In genomic region chr12:124940143-124940392, GRCh38 we compare ENCODE assay signal across 1 cellular context.
TF ChIP-seq lines count a peak whose summit lies in the region.

No MANE protein-coding gene starts in this region.

TF ChIP-seq in GM12878, 131 proteins besides CTCF, POLR2A, EP300 and RAD21 (continued from another document):
- TF ChIP-seq, protein P1, sequence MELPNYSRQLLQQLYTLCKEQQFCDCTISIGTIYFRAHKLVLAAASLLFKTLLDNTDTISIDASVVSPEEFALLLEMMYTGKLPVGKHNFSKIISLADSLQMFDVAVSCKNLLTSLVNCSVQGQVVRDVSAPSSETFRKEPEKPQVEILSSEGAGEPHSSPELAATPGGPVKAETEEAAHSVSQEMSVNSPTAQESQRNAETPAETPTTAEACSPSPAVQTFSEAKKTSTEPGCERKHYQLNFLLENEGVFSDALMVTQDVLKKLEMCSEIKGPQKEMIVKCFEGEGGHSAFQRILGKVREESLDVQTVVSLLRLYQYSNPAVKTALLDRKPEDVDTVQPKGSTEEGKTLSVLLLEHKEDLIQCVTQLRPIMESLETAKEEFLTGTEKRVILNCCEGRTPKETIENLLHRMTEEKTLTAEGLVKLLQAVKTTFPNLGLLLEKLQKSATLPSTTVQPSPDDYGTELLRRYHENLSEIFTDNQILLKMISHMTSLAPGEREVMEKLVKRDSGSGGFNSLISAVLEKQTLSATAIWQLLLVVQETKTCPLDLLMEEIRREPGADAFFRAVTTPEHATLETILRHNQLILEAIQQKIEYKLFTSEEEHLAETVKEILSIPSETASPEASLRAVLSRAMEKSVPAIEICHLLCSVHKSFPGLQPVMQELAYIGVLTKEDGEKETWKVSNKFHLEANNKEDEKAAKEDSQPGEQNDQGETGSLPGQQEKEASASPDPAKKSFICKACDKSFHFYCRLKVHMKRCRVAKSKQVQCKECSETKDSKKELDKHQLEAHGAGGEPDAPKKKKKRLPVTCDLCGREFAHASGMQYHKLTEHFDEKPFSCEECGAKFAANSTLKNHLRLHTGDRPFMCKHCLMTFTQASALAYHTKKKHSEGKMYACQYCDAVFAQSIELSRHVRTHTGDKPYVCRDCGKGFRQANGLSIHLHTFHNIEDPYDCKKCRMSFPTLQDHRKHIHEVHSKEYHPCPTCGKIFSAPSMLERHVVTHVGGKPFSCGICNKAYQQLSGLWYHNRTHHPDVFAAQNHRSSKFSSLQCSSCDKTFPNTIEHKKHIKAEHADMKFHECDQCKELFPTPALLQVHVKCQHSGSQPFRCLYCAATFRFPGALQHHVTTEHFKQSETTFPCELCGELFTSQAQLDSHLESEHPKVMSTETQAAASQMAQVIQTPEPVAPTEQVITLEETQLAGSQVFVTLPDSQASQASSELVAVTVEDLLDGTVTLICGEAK (IDR thresholded peaks at IDR 0.05; ENCODE audit: borderline replicate concordance) = no peak
- no peak for TF ChIP-seq ZNF207 (IDR thresholded peaks at IDR 0.05; ENCODE audit: borderline replicate concordance)
- TF ChIP-seq SMAD1 (IDR thresholded peaks at IDR 0.05; ENCODE audit: low read depth, partially characterized antibody) = no peak
- TF ChIP-seq, protein P2, sequence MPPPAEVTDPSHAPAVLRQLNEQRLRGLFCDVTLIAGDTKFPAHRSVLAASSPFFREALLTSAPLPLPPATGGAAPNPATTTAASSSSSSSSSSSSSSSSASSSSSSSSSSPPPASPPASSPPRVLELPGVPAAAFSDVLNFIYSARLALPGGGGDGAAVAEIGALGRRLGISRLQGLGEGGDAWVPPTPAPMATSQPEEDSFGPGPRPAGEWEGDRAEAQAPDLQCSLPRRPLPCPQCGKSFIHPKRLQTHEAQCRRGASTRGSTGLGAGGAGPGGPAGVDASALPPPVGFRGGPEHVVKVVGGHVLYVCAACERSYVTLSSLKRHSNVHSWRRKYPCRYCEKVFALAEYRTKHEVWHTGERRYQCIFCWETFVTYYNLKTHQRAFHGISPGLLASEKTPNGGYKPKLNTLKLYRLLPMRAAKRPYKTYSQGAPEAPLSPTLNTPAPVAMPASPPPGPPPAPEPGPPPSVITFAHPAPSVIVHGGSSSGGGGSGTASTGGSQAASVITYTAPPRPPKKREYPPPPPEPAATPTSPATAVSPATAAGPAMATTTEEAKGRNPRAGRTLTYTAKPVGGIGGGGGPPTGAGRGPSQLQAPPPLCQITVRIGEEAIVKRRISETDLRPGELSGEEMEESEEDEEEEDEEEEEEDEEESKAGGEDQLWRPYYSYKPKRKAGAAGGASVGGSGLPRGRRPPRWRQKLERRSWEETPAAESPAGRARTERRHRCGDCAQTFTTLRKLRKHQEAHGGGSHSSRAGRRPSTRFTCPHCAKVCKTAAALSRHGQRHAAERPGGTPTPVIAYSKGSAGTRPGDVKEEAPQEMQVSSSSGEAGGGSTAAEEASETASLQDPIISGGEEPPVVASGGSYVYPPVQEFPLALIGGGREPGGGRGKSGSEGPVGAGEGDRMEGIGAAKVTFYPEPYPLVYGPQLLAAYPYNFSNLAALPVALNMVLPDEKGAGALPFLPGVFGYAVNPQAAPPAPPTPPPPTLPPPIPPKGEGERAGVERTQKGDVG (CRISPR knock-in tag; IDR thresholded peaks at IDR 0.05) = no peak
- no peak for TF ChIP-seq CHD4 (IDR thresholded peaks at IDR 0.05)
- TF ChIP-seq HDGF (IDR thresholded peaks at IDR 0.05) = no peak
- no peak for TF ChIP-seq SP1 (IDR thresholded peaks at IDR 0.05; ENCODE audit: low read depth, low read length)
- no peak for TF ChIP-seq BRCA1 (IDR thresholded peaks at IDR 0.05; ENCODE audit: low read depth, low read length)
- no peak for TF ChIP-seq CBX5 (IDR thresholded peaks at IDR 0.05; ENCODE audit: low read depth)
- TF ChIP-seq, protein P3, sequence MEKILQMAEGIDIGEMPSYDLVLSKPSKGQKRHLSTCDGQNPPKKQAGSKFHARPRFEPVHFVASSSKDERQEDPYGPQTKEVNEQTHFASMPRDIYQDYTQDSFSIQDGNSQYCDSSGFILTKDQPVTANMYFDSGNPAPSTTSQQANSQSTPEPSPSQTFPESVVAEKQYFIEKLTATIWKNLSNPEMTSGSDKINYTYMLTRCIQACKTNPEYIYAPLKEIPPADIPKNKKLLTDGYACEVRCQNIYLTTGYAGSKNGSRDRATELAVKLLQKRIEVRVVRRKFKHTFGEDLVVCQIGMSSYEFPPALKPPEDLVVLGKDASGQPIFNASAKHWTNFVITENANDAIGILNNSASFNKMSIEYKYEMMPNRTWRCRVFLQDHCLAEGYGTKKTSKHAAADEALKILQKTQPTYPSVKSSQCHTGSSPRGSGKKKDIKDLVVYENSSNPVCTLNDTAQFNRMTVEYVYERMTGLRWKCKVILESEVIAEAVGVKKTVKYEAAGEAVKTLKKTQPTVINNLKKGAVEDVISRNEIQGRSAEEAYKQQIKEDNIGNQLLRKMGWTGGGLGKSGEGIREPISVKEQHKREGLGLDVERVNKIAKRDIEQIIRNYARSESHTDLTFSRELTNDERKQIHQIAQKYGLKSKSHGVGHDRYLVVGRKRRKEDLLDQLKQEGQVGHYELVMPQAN (conservative IDR thresholded peaks at IDR 0.05) = 0 out of 2 replicates have a peak, but pooled peaks have one; percentile 23
- TF ChIP-seq NFIC (IDR thresholded peaks at IDR 0.05; ENCODE audit: low read depth, low read length) = 0 out of 2 replicates have a peak, but pooled peaks have one; percentile 52
- TF ChIP-seq NR2F1 (conservative IDR thresholded peaks at IDR 0.05) = no peak
- no peak for TF ChIP-seq ZBTB11 (CRISPR knock-in tag; IDR thresholded peaks at IDR 0.05)
- TF ChIP-seq MEF2B (IDR thresholded peaks at IDR 0.05; ENCODE audit: partially characterized antibody, poor library complexity, severe bottlenecking) = no peak
- TF ChIP-seq, protein P4, sequence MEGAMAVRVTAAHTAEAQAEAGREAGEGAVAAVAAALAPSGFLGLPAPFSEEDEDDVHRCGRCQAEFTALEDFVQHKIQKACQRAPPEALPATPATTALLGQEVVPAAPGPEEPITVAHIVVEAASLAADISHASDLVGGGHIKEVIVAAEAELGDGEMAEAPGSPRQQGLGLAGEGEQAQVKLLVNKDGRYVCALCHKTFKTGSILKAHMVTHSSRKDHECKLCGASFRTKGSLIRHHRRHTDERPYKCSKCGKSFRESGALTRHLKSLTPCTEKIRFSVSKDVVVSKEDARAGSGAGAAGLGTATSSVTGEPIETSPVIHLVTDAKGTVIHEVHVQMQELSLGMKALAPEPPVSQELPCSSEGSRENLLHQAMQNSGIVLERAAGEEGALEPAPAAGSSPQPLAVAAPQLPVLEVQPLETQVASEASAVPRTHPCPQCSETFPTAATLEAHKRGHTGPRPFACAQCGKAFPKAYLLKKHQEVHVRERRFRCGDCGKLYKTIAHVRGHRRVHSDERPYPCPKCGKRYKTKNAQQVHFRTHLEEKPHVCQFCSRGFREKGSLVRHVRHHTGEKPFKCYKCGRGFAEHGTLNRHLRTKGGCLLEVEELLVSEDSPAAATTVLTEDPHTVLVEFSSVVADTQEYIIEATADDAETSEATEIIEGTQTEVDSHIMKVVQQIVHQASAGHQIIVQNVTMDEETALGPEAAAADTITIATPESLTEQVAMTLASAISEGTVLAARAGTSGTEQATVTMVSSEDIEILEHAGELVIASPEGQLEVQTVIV (IDR thresholded peaks at IDR 0.05; ENCODE audit: borderline replicate concordance, partially characterized antibody) = no peak
- TF ChIP-seq ZSCAN29 (IDR thresholded peaks at IDR 0.05) = no peak
- TF ChIP-seq MTA3 (IDR thresholded peaks at IDR 0.05; ENCODE audit: borderline replicate concordance, low read length) = 0 out of 2 replicates have a peak, but pooled peaks have one; percentile 81
- peak; percentile 37; the same call in 1 of the 2 replicates for TF ChIP-seq BMI1 (IDR thresholded peaks at IDR 0.05; ENCODE audit: borderline replicate concordance)
- no peak for TF ChIP-seq IKZF1 (conservative IDR thresholded peaks at IDR 0.05)
- peak; percentile 79; the same call in 1 of the 2 replicates for TF ChIP-seq DPF2 (IDR thresholded peaks at IDR 0.05)
- no peak for TF ChIP-seq LARP7 (IDR thresholded peaks at IDR 0.05)
- no peak for TF ChIP-seq SMAD5 (IDR thresholded peaks at IDR 0.05; ENCODE audit: low read depth)
- TF ChIP-seq SMC3 (IDR thresholded peaks at IDR 0.05; ENCODE audit: borderline replicate concordance, low read length) = no peak
- no peak for TF ChIP-seq CEBPZ (IDR thresholded peaks at IDR 0.05; ENCODE audit: low read depth, low read length)
- TF ChIP-seq, protein P5, sequence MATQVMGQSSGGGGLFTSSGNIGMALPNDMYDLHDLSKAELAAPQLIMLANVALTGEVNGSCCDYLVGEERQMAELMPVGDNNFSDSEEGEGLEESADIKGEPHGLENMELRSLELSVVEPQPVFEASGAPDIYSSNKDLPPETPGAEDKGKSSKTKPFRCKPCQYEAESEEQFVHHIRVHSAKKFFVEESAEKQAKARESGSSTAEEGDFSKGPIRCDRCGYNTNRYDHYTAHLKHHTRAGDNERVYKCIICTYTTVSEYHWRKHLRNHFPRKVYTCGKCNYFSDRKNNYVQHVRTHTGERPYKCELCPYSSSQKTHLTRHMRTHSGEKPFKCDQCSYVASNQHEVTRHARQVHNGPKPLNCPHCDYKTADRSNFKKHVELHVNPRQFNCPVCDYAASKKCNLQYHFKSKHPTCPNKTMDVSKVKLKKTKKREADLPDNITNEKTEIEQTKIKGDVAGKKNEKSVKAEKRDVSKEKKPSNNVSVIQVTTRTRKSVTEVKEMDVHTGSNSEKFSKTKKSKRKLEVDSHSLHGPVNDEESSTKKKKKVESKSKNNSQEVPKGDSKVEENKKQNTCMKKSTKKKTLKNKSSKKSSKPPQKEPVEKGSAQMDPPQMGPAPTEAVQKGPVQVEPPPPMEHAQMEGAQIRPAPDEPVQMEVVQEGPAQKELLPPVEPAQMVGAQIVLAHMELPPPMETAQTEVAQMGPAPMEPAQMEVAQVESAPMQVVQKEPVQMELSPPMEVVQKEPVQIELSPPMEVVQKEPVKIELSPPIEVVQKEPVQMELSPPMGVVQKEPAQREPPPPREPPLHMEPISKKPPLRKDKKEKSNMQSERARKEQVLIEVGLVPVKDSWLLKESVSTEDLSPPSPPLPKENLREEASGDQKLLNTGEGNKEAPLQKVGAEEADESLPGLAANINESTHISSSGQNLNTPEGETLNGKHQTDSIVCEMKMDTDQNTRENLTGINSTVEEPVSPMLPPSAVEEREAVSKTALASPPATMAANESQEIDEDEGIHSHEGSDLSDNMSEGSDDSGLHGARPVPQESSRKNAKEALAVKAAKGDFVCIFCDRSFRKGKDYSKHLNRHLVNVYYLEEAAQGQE (IDR thresholded peaks at IDR 0.05; ENCODE audit: low read depth, low read length) = no peak
- TF ChIP-seq WRNIP1 (IDR thresholded peaks at IDR 0.05; ENCODE audit: borderline replicate concordance, low read depth, low read length) = peak; percentile 45; the same call in 1 of the 2 replicates
TF ChIP-seq in GM12878: peak in this region for 6.
